Comparison of ENCODE assay signal across 23 cellular contexts in the genomic region with DNA sequence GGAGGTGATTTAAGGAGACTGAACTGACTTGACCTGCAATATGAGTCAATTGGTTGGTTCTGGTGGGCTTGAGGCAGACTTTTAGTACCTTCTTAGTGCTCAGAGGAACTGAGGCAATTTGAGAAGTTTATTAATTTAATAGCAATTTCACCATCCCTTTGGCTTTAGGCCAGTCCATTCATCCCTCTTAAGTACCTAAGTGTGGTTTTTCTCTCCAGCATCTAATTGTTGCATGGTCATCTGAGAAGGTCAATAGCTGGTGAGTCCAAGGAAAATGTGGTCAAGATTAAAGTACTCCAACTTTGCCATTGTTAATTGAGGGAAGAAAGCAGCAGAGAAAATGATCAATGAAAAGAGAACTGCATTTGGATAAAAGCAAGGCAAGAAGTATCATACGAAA.
"Had no signal": no experiment of that assay in that cellular context is flagged by ENCODE, and none has a peak within 500 bp of the region (broad histone marks: within the 10 kb centered on the region; RNA-seq: fewer than 3 reads in every experiment).

No MANE protein-coding gene starts in this region.

- DNase-seq: effector memory CD4-positive, alpha-beta T cell; esophagus squamous epithelium; foreskin keratinocyte; head of caudate nucleus; left colon; left ventricle myocardium superior; mesenchymal stem cell; midbrain; nephron progenitor cell; retina; right lobe of liver; spleen; stimulated activated CD4-positive, alpha-beta T cell treated with anti-CD3 and anti-CD28 coated beads, Interleukin-15, amount 100 ng/mL, for 24 hours; stimulated activated CD4-positive, alpha-beta T cell treated with anti-CD3 and anti-CD28 coated beads, Interleukin-1b, Interleukin-23, amount 100 ng/mL, for 48 hours; stimulated activated CD4-positive, alpha-beta T cell treated with anti-CD3 and anti-CD28 coated beads, Interleukin-4, amount 100 ng/mL, for 24 hours; stimulated activated naive CD8-positive, alpha-beta T cell treated with anti-CD3 and anti-CD28 coated beads, Interleukin-15, amount 100 ng/mL, for 72 hours; testis had no signal

- H3K79me2 ChIP-seq: hepatocyte, parathyroid adenoma had no signal

- H3K27me3 Mint-ChIP-seq: stimulated activated naive CD8-positive, alpha-beta T cell treated with anti-CD3 and anti-CD28 coated beads, Interleukin-15, amount 100 ng/mL, for 72 hours had no signal

- H3K27ac ChIP-seq: esophagus squamous epithelium, foreskin keratinocyte, parathyroid adenoma, prostate gland, right lobe of liver, spleen, testis, tibial nerve had no signal

- H3K27ac Mint-ChIP-seq: nephron progenitor cell; stimulated activated memory B cell treated with anti-CD40 and anti-IgM and Interleukin-4, amounts not matched to agents 10 μg/mL and 1 μg/mL and 100 μg/mL, for 72 hours; stimulated activated naive CD8-positive, alpha-beta T cell treated with anti-CD3 and anti-CD28 coated beads, Interleukin-15, amount 100 ng/mL, for 72 hours had no signal

- H3K9ac ChIP-seq: parathyroid adenoma had no signal

- H3K36me3 ChIP-seq: esophagus squamous epithelium, prostate gland, right lobe of liver, spleen, tibial nerve had no signal

- H2AFZ ChIP-seq: hepatocyte, parathyroid adenoma had no signal

- H3K9me3 ChIP-seq: esophagus squamous epithelium, prostate gland, right lobe of liver, spleen, testis, tibial nerve had no signal

- H3K27me3 ChIP-seq: esophagus squamous epithelium, foreskin keratinocyte, hepatocyte, right lobe of liver, spleen, testis, tibial nerve had no signal

- H3K4me3 ChIP-seq: esophagus squamous epithelium, hepatocyte, lung, prostate gland, right lobe of liver, spleen, testis, tibial nerve had no signal

- H3K4me1 Mint-ChIP-seq: stimulated activated memory B cell treated with anti-CD40 and anti-IgM and Interleukin-4, amounts not matched to agents 10 μg/mL and 1 μg/mL and 100 μg/mL, for 72 hours had no signal

- H3K4me2 ChIP-seq: hepatocyte had no signal

- H3K4me1 ChIP-seq: parathyroid adenoma, prostate gland, right lobe of liver, spleen, tibial nerve had no signal

- H3K36me3 Mint-ChIP-seq: stimulated activated memory B cell treated with anti-CD40 and anti-IgM and Interleukin-4, amounts not matched to agents 10 μg/mL and 1 μg/mL and 100 μg/mL, for 72 hours had no signal

- H3K9me3 Mint-ChIP-seq: nephron progenitor cell; stimulated activated memory B cell treated with anti-CD40 and anti-IgM and Interleukin-4, amounts not matched to agents 10 μg/mL and 1 μg/mL and 100 μg/mL, for 72 hours had no signal

- H3K4me3 Mint-ChIP-seq: nephron progenitor cell; stimulated activated memory B cell treated with anti-CD40 and anti-IgM and Interleukin-4, amounts not matched to agents 10 μg/mL and 1 μg/mL and 100 μg/mL, for 72 hours; stimulated activated naive CD8-positive, alpha-beta T cell treated with anti-CD3 and anti-CD28 coated beads, Interleukin-15, amount 100 ng/mL, for 72 hours had no signal
